In the genomic region with DNA sequence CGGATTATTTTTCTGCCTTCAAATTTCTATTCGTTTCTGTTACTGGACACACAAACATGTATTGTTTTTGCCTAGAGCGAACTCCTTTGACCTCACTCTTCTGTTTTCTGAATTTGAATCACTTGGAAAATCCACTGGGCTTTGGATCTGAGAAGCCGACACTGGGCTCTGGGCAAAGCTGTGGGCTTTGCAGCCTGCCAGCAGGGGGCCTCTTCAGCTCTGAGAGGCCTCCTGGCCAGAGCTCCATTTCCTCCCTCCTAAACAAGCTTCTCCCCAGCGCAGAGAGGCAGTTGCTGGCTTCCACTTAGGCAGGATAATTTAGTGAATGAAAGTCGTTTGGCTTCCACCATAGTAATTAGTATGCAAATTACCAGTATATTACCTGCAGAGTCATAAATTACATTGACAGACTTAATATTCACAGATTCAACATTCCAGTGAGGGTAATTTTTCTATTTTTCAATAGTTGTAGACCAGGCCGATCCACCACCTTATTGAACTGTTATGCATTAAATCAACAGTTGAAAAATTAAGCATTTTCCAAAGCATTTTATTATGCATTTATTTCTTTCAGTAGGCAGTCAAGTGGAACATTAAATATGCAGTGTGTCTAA, we compare ENCODE assay signal across 8 cellular contexts.
DNase-seq lines count a peak whose midpoint lies in the region; ATAC-seq and TF ChIP-seq lines count a peak whose summit lies in the region.

No MANE protein-coding gene starts in this region.

- ATAC-seq in HG02885 (IDR thresholded peaks at IDR 0.05; ENCODE audit: poor library complexity, unreplicated experiment): peak; percentile 86
- peak; percentile 99 to 100 (median 99) for ATAC-seq in right lobe of liver
- ATAC-seq in GM19455 (IDR thresholded peaks at IDR 0.05; ENCODE audit: unreplicated experiment): no peak

- no peak overlapping the region for H3K4me3 ChIP-seq in right lobe of liver

- no peak for TF ChIP-seq POLR2A in right lobe of liver (IDR thresholded peaks at IDR 0.05)

- DNase-seq in G401 (ENCODE audit: low spot score) (peak; percentile 86), NCI-H345 (lab: John Stamatoyannopoulos, UW) (peak; percentile 75), dermis microvascular lymphatic vessel endothelial cell (ENCODE audit: low read depth in 2 of 2) (peak; percentile 61 to 83), right lobe of liver (peak; percentile 66 to 77 (median 73))
- DNase-seq in activated CD4-positive, alpha-beta T cell treated with anti-CD3 and anti-CD28 coated beads for 1 hour: peak; percentile 10
- DNase-seq in stimulated activated CD4-positive, alpha-beta T cell treated with anti-CD3 and anti-CD28 coated beads, TNF-alpha, amount 100 ng/mL, for 48 hours (ENCODE audit: low read depth in 3 of 3): peak; percentile 11 to 28 (median 14)

- H3K4me1 ChIP-seq in right lobe of liver: no peaks in the 10 kb centered on the region

- no peaks in the 10 kb centered on the region for H3K27me3 ChIP-seq in right lobe of liver

- no peaks in the 10 kb centered on the region for H3K36me3 ChIP-seq in right lobe of liver

- 22% methylated on average over 7 of the region's 7 CpGs for WGBS in right lobe of liver (ENCODE audit: insufficient coverage, low coverage, low lambda C conversion rate, missing lambda C conversion rate)

- intact Hi-C loops in right lobe of liver (cut with DNase I): no loop called here

- in situ Hi-C loops in G401 (cut with HindIII; ENCODE audit: low sequenced_read_pairs): no loop called here

- H3K9me3 ChIP-seq in right lobe of liver: no peaks in the 10 kb centered on the region

- no peak overlapping the region for H3K27ac ChIP-seq in right lobe of liver

- peak; percentile 69 to 94 (median 88) for TF ChIP-seq CTCF in right lobe of liver (IDR thresholded peaks at IDR 0.05)

Comparison
In these comparisons a context has a peak if more than half of its experiments do, and no peak if none do; other contexts are left out.
1. DNase-seq: peak in every context shown above with its lines; median percentile 86 in G401; 75 in NCI-H345; 73 in right lobe of liver; 72 in dermis microvascular lymphatic vessel endothelial cell; 14 in stimulated activated CD4-positive, alpha-beta T cell treated with anti-CD3 and anti-CD28 coated beads, TNF-alpha, amount 100 ng/mL, for 48 hours; 10 in activated CD4-positive, alpha-beta T cell treated with anti-CD3 and anti-CD28 coated beads for 1 hour.